Comparison of ENCODE assay signal across 12 cellular contexts in genomic region chr5:132001647-132002561, GRCh38. TPM values are rescaled to one million over a fixed set of nuclear protein-coding genes. Genes with fewer than 3 reads are reported as not detected.
DNase-seq lines count a peak whose midpoint lies in the region; ATAC-seq, FAIRE-seq and TF ChIP-seq lines count a peak whose summit lies in the region.
"Had no signal": no experiment of that assay in that cellular context is flagged by ENCODE, and none has a peak within 500 bp of the region (broad histone marks: within the 10 kb centered on the region; RNA-seq: fewer than 3 reads in every experiment).

No MANE protein-coding gene starts in this region.

- 75 to 78% methylated on average over 6 to 11 of the region's 11 CpGs for WGBS in endodermal cell (ENCODE audit: insufficient coverage in 1 of 2, insufficient read length in 1 of 2), 2 experiments

- H3K4me1 ChIP-seq in NT2/D1 (ENCODE audit: insufficient read depth, insufficient read length) (peaks cover 8% of the 10 kb centered on the region), endodermal cell (ENCODE audit: control insufficient read depth, insufficient read depth, low read length) (peaks cover 3% of the 10 kb centered on the region)
- H3K4me1 ChIP-seq: left lung had no signal

- H3K9me3 ChIP-seq in NT2/D1 (ENCODE audit: insufficient read depth, low read length) = no peaks in the 10 kb centered on the region
- no peaks in the 10 kb centered on the region for H3K9me3 ChIP-seq in endodermal cell (ENCODE audit: control insufficient read depth, low read length)
- H3K9me3 ChIP-seq: left lung had no signal

- DNase-seq in GM04504 (ENCODE audit: low read depth) (peak; percentile 19), NT2/D1 (ENCODE audit: low read depth, low spot score) (peak; percentile 44), endodermal cell (peak; percentile 70), nephron progenitor cell (peak; percentile 57), GM19239 (ENCODE audit: insufficient read length, low spot score) (no peak), inferior parietal cortex (ENCODE audit: extremely low spot score) (no peak), activated gamma-delta T cell treated with Interleukin-2 at 50 U/mL for 16 hours (no peak)
- DNase-seq: left lung, NCI-H1092 treated with DMSO at 0.1 percent for 48 hours, SIG-M5 had no signal

- H3K27ac ChIP-seq in endodermal cell (ENCODE audit: low read depth, low read length) = peak overlapping the region; percentile 75
- H3K27ac ChIP-seq: left lung had no signal

- no peak for ATAC-seq in GM21515 (IDR thresholded peaks at IDR 0.05; ENCODE audit: unreplicated experiment)
- ATAC-seq: left lung had no signal

- H3K36me3 ChIP-seq in NT2/D1 (ENCODE audit: insufficient read depth, insufficient read length, low read length) (no peaks in the 10 kb centered on the region), endodermal cell (ENCODE audit: control insufficient read depth, insufficient read depth, low read length) (no peaks in the 10 kb centered on the region)
- H3K36me3 ChIP-seq: left lung had no signal

- no peak for TF ChIP-seq CTCF in endodermal cell (conservative IDR thresholded peaks at IDR 0.05)
- TF ChIP-seq CTCF in nephron progenitor cell (IDR thresholded peaks at IDR 0.05) = no peak

- no peaks in the 10 kb centered on the region for H3K9me3 Mint-ChIP-seq in endodermal cell
- no peaks in the 10 kb centered on the region for H3K9me3 Mint-ChIP-seq in nephron progenitor cell

- no peak overlapping the region for H3K4me3 ChIP-seq in NT2/D1 (ENCODE audit: insufficient read length, low read depth)
- no peak overlapping the region for H3K4me3 ChIP-seq in endodermal cell (ENCODE audit: low read length)
- H3K4me3 ChIP-seq: left lung had no signal

- H3K27ac Mint-ChIP-seq in endodermal cell = peak overlapping the region; percentile 23
- peak overlapping the region; percentile 4 for H3K27ac Mint-ChIP-seq in nephron progenitor cell

- H3K9ac ChIP-seq in NT2/D1 (ENCODE audit: insufficient read length, low read depth) (no peak overlapping the region), endodermal cell (ENCODE audit: extremely low read depth, low read length, poor library complexity, severe bottlenecking) (no peak overlapping the region)

- H3K27me3 ChIP-seq in NT2/D1 (ENCODE audit: insufficient read depth, insufficient read length) = no peaks in the 10 kb centered on the region
- H3K27me3 ChIP-seq in endodermal cell (ENCODE audit: control insufficient read depth, insufficient read depth, low read length, poor library complexity, severe bottlenecking) = no peaks in the 10 kb centered on the region
- H3K27me3 ChIP-seq: left lung had no signal

- no peak overlapping the region for H3K4me3 Mint-ChIP-seq in endodermal cell
- peak overlapping the region; percentile 45 for H3K4me3 Mint-ChIP-seq in nephron progenitor cell

- no peaks in the 10 kb centered on the region for H3K36me3 Mint-ChIP-seq in endodermal cell (ENCODE audit: low read depth)
- H3K36me3 Mint-ChIP-seq in nephron progenitor cell (ENCODE audit: low read depth) = no peaks in the 10 kb centered on the region

- peaks cover 18% of the 10 kb centered on the region for H3K4me1 Mint-ChIP-seq in endodermal cell
- H3K4me1 Mint-ChIP-seq in nephron progenitor cell = peaks cover 54% of the 10 kb centered on the region

- FAIRE-seq in GM19239 (lab: Jason Lieb, UNC) = no peak
- FAIRE-seq: small intestine had no signal

- H3K27me3 Mint-ChIP-seq in endodermal cell (ENCODE audit: insufficient read depth) (no peaks in the 10 kb centered on the region), nephron progenitor cell (ENCODE audit: low read depth, poor library complexity) (peaks cover 13% of the 10 kb centered on the region)

RNA-seq across cellular contexts. Expression of gene ACSL6, which starts 9.6 kb away (rescaled TPM):
- total RNA-seq in endodermal cell = under 1 TPM; 0.04 to 0.73 TPM
- polyA plus RNA-seq in endodermal cell (2013, experiment 1 of 2) = 1.4 TPM
- polyA plus RNA-seq in endodermal cell (2013, experiment 2 of 2) = 0.29 TPM

RNA-seq across cellular contexts. Expression of gene MEIKIN, which starts 56.4 kb away (rescaled TPM):
- not detected for total RNA-seq in endodermal cell
- not detected for polyA plus RNA-seq in endodermal cell (2013, experiment 1 of 2)
- not detected for polyA plus RNA-seq in endodermal cell (2013, experiment 2 of 2)

RNA-seq across cellular contexts. Expression of gene IL3, which starts 58.6 kb away (rescaled TPM):
- total RNA-seq in endodermal cell = not detected
- not detected for polyA plus RNA-seq in endodermal cell (2013, experiment 1 of 2)
- not detected for polyA plus RNA-seq in endodermal cell (2013, experiment 2 of 2)
- total RNA-seq: left lung had no signal
- polyA plus RNA-seq: small intestine had no signal

Comparison
In these comparisons a context has a peak if more than half of its experiments do, and no peak if none do; other contexts are left out.
1. DNase-seq: peak in GM04504 (single experiment), NT2/D1 (single experiment), endodermal cell (single experiment) and nephron progenitor cell (single experiment); none in GM19239 (single experiment), inferior parietal cortex (single experiment) and activated gamma-delta T cell treated with Interleukin-2 at 50 U/mL for 16 hours (single experiment).